1 cellular context compared by ENCODE assay signal in genomic region chr17:80426671-80427326, GRCh38.
A peak's percentile ranks its signal among the peaks of the same experiment; 100 is the strongest.
TF ChIP-seq lines count a peak whose summit lies in the region.

No MANE protein-coding gene starts in this region.

TF ChIP-seq in HepG2, 621 proteins besides CTCF, POLR2A, EP300 and RAD21 (continued from another document and continues in another):
- TF ChIP-seq ZBTB39 (CRISPR knock-in tag; IDR thresholded peaks at IDR 0.05) (no peak), ZFP37 (CRISPR knock-in tag; IDR thresholded peaks at IDR 0.05; ENCODE audit: borderline replicate concordance) (no peak), ATF2 (CRISPR knock-in tag; IDR thresholded peaks at IDR 0.05) (peak; percentile 57; the same call in 1 of the 2 replicates), BRCA1 (CRISPR knock-in tag; IDR thresholded peaks at IDR 0.05) (peak; percentile 56; the same call in 1 of the 2 replicates), MEIS2 (CRISPR knock-in tag; IDR thresholded peaks at IDR 0.05) (no peak; the same call in 1 of the 2 replicates), ZSCAN9 (CRISPR knock-in tag; IDR thresholded peaks at IDR 0.05; ENCODE audit: borderline replicate concordance) (peak; percentile 73; the same call in 1 of the 2 replicates), NFRKB (IDR thresholded peaks at IDR 0.05) (no peak), ZHX1 (CRISPR knock-in tag; IDR thresholded peaks at IDR 0.05; ENCODE audit: low read depth) (no peak), ZNF121 (CRISPR knock-in tag; IDR thresholded peaks at IDR 0.05) (no peak), TAF1 (CRISPR knock-in tag; IDR thresholded peaks at IDR 0.05) (no peak), ZNF101 (CRISPR knock-in tag; IDR thresholded peaks at IDR 0.05; ENCODE audit: borderline replicate concordance, low read depth) (no peak), SOX5 (CRISPR knock-in tag; IDR thresholded peaks at IDR 0.05; ENCODE audit: borderline replicate concordance) (0 out of 2 replicates have a peak, but pooled peaks have one; percentile 33), STAG1 (CRISPR knock-in tag; IDR thresholded peaks at IDR 0.05) (peak; percentile 100), ZNF770 (CRISPR knock-in tag; IDR thresholded peaks at IDR 0.05) (no peak), ELF1 (CRISPR knock-in tag; IDR thresholded peaks at IDR 0.05) (peak; percentile 74; the same call in 1 of the 2 replicates), ZNF713 (CRISPR knock-in tag; IDR thresholded peaks at IDR 0.05) (0 out of 2 replicates have a peak, but pooled peaks have one; percentile 35), ZNF547 (CRISPR knock-in tag; IDR thresholded peaks at IDR 0.05) (no peak), THAP11 (CRISPR knock-in tag; IDR thresholded peaks at IDR 0.05) (0 out of 2 replicates have a peak, but pooled peaks have one; percentile 48), THAP9 (CRISPR knock-in tag; IDR thresholded peaks at IDR 0.05; ENCODE audit: borderline replicate concordance) (peak; percentile 64; the same call in 1 of the 2 replicates), CCDC6 (CRISPR knock-in tag; IDR thresholded peaks at IDR 0.05) (peak; percentile 56; the same call in 1 of the 2 replicates), NFKB2 (CRISPR knock-in tag; IDR thresholded peaks at IDR 0.05; ENCODE audit: borderline replicate concordance) (peak; percentile 65; the same call in 1 of the 2 replicates), ZSCAN12 (CRISPR knock-in tag; IDR thresholded peaks at IDR 0.05) (no peak), ZFP90 (CRISPR knock-in tag; IDR thresholded peaks at IDR 0.05; ENCODE audit: borderline replicate concordance) (0 out of 2 replicates have a peak, but pooled peaks have one; percentile 63), GATAD2A (CRISPR knock-in tag; IDR thresholded peaks at IDR 0.05) (peak; percentile 47; the same call in 1 of the 2 replicates), RFX5 (IDR thresholded peaks at IDR 0.05; ENCODE audit: low read depth, low read length) (no peak), ZBTB4 (CRISPR knock-in tag; IDR thresholded peaks at IDR 0.05; ENCODE audit: borderline replicate concordance) (peak; percentile 61; the same call in 1 of the 2 replicates), ZNF501 (CRISPR knock-in tag; IDR thresholded peaks at IDR 0.05) (peak; percentile 81), ZBTB37 (CRISPR knock-in tag; IDR thresholded peaks at IDR 0.05) (no peak), ARHGAP35 (CRISPR knock-in tag; IDR thresholded peaks at IDR 0.05; ENCODE audit: borderline replicate concordance) (no peak), HNF4A (CRISPR knock-in tag; IDR thresholded peaks at IDR 0.05) (0 out of 2 replicates have a peak, but pooled peaks have one; percentile 8)
- TF ChIP-seq, protein P1, sequence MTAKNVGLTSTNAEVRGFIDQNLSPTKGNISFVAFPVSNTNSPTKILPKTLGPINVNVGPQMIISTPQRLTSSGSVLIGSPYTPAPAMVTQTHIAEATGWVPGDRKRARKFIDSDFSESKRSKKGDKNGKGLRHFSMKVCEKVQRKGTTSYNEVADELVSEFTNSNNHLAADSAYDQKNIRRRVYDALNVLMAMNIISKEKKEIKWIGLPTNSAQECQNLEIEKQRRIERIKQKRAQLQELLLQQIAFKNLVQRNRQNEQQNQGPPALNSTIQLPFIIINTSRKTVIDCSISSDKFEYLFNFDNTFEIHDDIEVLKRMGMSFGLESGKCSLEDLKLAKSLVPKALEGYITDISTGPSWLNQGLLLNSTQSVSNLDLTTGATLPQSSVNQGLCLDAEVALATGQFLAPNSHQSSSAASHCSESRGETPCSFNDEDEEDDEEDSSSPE (CRISPR knock-in tag; IDR thresholded peaks at IDR 0.05): peak; percentile 44; the same call in 1 of the 2 replicates
- TF ChIP-seq, protein P2, sequence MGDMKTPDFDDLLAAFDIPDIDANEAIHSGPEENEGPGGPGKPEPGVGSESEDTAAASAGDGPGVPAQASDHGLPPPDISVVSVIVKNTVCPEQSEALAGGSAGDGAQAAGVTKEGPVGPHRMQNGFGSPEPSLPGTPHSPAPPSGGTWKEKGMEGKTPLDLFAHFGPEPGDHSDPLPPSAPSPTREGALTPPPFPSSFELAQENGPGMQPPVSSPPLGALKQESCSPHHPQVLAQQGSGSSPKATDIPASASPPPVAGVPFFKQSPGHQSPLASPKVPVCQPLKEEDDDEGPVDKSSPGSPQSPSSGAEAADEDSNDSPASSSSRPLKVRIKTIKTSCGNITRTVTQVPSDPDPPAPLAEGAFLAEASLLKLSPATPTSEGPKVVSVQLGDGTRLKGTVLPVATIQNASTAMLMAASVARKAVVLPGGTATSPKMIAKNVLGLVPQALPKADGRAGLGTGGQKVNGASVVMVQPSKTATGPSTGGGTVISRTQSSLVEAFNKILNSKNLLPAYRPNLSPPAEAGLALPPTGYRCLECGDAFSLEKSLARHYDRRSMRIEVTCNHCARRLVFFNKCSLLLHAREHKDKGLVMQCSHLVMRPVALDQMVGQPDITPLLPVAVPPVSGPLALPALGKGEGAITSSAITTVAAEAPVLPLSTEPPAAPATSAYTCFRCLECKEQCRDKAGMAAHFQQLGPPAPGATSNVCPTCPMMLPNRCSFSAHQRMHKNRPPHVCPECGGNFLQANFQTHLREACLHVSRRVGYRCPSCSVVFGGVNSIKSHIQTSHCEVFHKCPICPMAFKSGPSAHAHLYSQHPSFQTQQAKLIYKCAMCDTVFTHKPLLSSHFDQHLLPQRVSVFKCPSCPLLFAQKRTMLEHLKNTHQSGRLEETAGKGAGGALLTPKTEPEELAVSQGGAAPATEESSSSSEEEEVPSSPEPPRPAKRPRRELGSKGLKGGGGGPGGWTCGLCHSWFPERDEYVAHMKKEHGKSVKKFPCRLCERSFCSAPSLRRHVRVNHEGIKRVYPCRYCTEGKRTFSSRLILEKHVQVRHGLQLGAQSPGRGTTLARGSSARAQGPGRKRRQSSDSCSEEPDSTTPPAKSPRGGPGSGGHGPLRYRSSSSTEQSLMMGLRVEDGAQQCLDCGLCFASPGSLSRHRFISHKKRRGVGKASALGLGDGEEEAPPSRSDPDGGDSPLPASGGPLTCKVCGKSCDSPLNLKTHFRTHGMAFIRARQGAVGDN (CRISPR knock-in tag; IDR thresholded peaks at IDR 0.05): peak; percentile 68
- TF ChIP-seq, protein P3, sequence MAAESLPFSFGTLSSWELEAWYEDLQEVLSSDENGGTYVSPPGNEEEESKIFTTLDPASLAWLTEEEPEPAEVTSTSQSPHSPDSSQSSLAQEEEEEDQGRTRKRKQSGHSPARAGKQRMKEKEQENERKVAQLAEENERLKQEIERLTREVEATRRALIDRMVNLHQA (CRISPR knock-in tag; IDR thresholded peaks at IDR 0.05): no peak
